In the genomic region with DNA sequence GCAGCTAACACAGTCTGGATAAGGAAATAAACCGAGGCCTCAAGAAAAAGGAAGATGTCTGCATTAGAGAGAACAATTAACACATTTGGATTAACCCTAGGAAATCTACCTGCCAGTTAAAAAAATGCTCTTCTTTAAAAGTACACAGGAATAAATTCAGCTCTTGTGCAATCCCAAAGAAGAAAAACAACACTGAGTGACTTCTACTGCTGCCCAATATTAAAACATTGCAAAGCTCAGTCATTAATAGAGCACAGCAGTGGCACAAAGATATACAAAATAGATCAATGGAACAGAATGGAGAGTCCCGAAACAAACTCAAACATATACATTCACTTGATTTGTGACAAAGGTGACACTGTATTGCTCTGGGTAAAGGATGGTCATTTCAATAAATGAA, we compare ENCODE assay signal across 24 cellular contexts.
"Had no signal": no experiment of that assay in that cellular context is flagged by ENCODE, and none has a peak within 500 bp of the region (broad histone marks: within the 10 kb centered on the region; RNA-seq: fewer than 3 reads in every experiment).

No MANE protein-coding gene starts in this region.

- H3K27me3 Mint-ChIP-seq: activated CD4-positive, alpha-beta memory T cell treated with anti-CD3 and anti-CD28 coated beads for 36 hours; activated CD4-positive, alpha-beta T cell treated with anti-CD3 and anti-CD28 coated beads, Interleukin-2, amount 10 ng/mL, durations not matched to agents 24 days and 14 days had no signal

- H3K9me3 Mint-ChIP-seq: activated CD4-positive, alpha-beta memory T cell treated with anti-CD3 and anti-CD28 coated beads for 36 hours; activated T-cell treated with anti-CD3 and anti-CD28 coated beads, Interleukin-2, amount 50 U/mL, for 4 hours; central memory CD8-positive, alpha-beta T cell had no signal

- H3K27ac ChIP-seq: breast epithelium, colonic mucosa, epithelial cell of prostate, esophagus squamous epithelium, pancreas, prostate gland, spleen, suprapubic skin, tibial artery, upper lobe of right lung had no signal

- DNase-seq: activated CD4-positive, alpha-beta memory T cell treated with anti-CD3 and anti-CD28 coated beads for 36 hours; activated CD4-positive, alpha-beta T cell treated with anti-CD3 and anti-CD28 coated beads, Interleukin-2, amount 10 ng/mL, durations not matched to agents 24 days and 14 days; activated CD4-positive, CD25-positive, alpha-beta regulatory T cell treated with anti-CD3 and anti-CD28 coated beads, Interleukin-2, amount 50 U/mL, for 72 hours; activated CD8-positive, alpha-beta memory T cell treated with anti-CD3 and anti-CD28 coated beads, Interleukin-2, amount 50 U/mL, for 48 hours; activated naive CD4-positive, alpha-beta T cell; activated T-cell treated with anti-CD3 and anti-CD28 coated beads, Interleukin-2, amount 50 U/mL, for 4 hours; colonic mucosa; effector CD8-positive, alpha-beta T cell; esophagus squamous epithelium; foreskin melanocyte; left ventricle myocardium superior; mammary epithelial cell; nephron progenitor cell; pancreas; spleen; stimulated activated naive CD4-positive, alpha-beta T cell; tibial artery; upper lobe of right lung had no signal

- H3K4me3 ChIP-seq: breast epithelium, colonic mucosa, esophagus squamous epithelium, pancreas, prostate gland, spleen, suprapubic skin, tibial artery, upper lobe of right lung had no signal

- ATAC-seq: activated naive CD4-positive, alpha-beta T cell treated with anti-CD3 and anti-CD28 coated beads, Interleukin-2, amount 50 U/mL, for 72 hours; activated T-cell treated with anti-CD3 and anti-CD28 coated beads, Interleukin-2, amount 50 U/mL, for 4 hours; left ventricle myocardium superior; pancreas; upper lobe of right lung had no signal

- H3K4me1 ChIP-seq: breast epithelium, colonic mucosa, prostate gland, suprapubic skin had no signal

- H3K36me3 ChIP-seq: breast epithelium, colonic mucosa, esophagus squamous epithelium, pancreas, prostate gland, spleen, suprapubic skin, tibial artery, upper lobe of right lung had no signal

- H3K27ac Mint-ChIP-seq: activated CD4-positive, alpha-beta memory T cell treated with anti-CD3 and anti-CD28 coated beads for 36 hours; activated naive CD4-positive, alpha-beta T cell treated with anti-CD3 and anti-CD28 coated beads, Interleukin-2, amount 50 U/mL, for 72 hours; nephron progenitor cell had no signal

- H3K4me3 Mint-ChIP-seq: activated CD4-positive, alpha-beta memory T cell treated with anti-CD3 and anti-CD28 coated beads for 36 hours; activated CD4-positive, alpha-beta T cell treated with anti-CD3 and anti-CD28 coated beads, Interleukin-2, amount 10 ng/mL, durations not matched to agents 24 days and 14 days; activated T-cell treated with anti-CD3 and anti-CD28 coated beads, Interleukin-2, amount 50 U/mL, for 4 hours; central memory CD8-positive, alpha-beta T cell; nephron progenitor cell had no signal

- H3K9me3 ChIP-seq: breast epithelium, colonic mucosa, esophagus squamous epithelium, pancreas, prostate gland, spleen, suprapubic skin, tibial artery, upper lobe of right lung had no signal

- H3K27me3 ChIP-seq: breast epithelium, colonic mucosa, esophagus squamous epithelium, pancreas, suprapubic skin, tibial artery, upper lobe of right lung had no signal
